Comparison of ENCODE assay signal across 11 cellular contexts in the genomic region with DNA sequence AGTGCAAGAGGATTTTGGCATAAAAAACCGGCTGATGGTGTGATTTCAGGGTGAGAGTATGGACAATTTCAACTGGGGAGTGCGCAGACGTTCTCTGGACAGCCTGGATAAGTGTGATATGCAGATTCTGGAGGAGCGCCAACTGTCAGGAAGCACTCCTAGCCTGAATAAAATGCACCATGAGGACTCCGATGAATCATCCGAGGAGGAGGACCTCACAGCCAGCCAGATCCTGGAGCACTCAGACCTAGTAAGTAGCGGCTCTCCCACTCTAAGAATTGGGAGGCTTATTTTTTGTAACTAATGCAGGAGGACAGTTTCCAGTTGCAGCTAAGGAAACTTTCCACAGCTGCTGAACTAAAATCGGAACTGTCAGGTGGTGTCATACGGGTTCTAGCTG. TPM values are rescaled to one million over a fixed set of nuclear protein-coding genes. Genes with fewer than 3 reads are reported as not detected.
DNase-seq lines count a peak whose midpoint lies in the region; ATAC-seq and TF ChIP-seq lines count a peak whose summit lies in the region.
"Had no signal": no experiment of that assay in that cellular context is flagged by ENCODE, and none has a peak within 500 bp of the region (broad histone marks: within the 10 kb centered on the region; RNA-seq: fewer than 3 reads in every experiment).

No MANE protein-coding gene starts in this region.

- H3K9me3 ChIP-seq in PC-3 (ENCODE audit: low read length) (no peaks in the 10 kb centered on the region), esophagus squamous epithelium (no peaks in the 10 kb centered on the region)
- H3K9me3 ChIP-seq: BLaER1 had no signal

- 25 to 32% methylated on average over 9 of the region's 9 CpGs for WGBS in esophagus squamous epithelium, 2 donors

- intact Hi-C loops in PC-3 (cut with micrococcal nuclease), result no loop called here
- intact Hi-C loops in esophagus squamous epithelium (cut with DNase I), result no loop called here
- intact Hi-C loops in activated CD4-positive, alpha-beta T cell treated with anti-CD3 and anti-CD28 coated beads for 36 hours (cut with DNase I, micrococcal nuclease), result no loop called here

- H3K9me3 Mint-ChIP-seq in mesothelial cell of epicardium, result no peaks in the 10 kb centered on the region
- no peaks in the 10 kb centered on the region for H3K9me3 Mint-ChIP-seq in activated CD4-positive, alpha-beta T cell treated with anti-CD3 and anti-CD28 coated beads for 36 hours (ENCODE audit: low read depth)
- H3K9me3 Mint-ChIP-seq: activated naive CD8-positive, alpha-beta T cell treated with anti-CD3 and anti-CD28 coated beads, Interleukin-2, amount 10 ng/mL, durations not matched to agents 7 days and 5 days had no signal

- H3K4me3 Mint-ChIP-seq in mesothelial cell of epicardium, result no peak overlapping the region
- H3K4me3 Mint-ChIP-seq in activated CD4-positive, alpha-beta T cell treated with anti-CD3 and anti-CD28 coated beads for 36 hours, result no peak overlapping the region
- H3K4me3 Mint-ChIP-seq: activated naive CD8-positive, alpha-beta T cell treated with anti-CD3 and anti-CD28 coated beads, Interleukin-2, amount 10 ng/mL, durations not matched to agents 7 days and 5 days had no signal

- no TSS peak for BruUV-seq in PC-3 (replicated peaks; lab: Mats Ljungman, UMichigan)

- H3K4me2 ChIP-seq in PC-3 (ENCODE audit: low read length), result no peak overlapping the region
- H3K4me2 ChIP-seq: BLaER1 had no signal

- no peaks in the 10 kb centered on the region for H3K27me3 ChIP-seq in PC-3 (ENCODE audit: low read length)
- no peaks in the 10 kb centered on the region for H3K27me3 ChIP-seq in esophagus squamous epithelium
- H3K27me3 ChIP-seq: BLaER1 had no signal

- H3K9me2 ChIP-seq in PC-3 (replicated peaks; ENCODE audit: low read length), result no peaks in the 10 kb centered on the region

- peak overlapping the region; percentile 57 for H3K27ac Mint-ChIP-seq in mesothelial cell of epicardium
- H3K27ac Mint-ChIP-seq in activated CD4-positive, alpha-beta T cell treated with anti-CD3 and anti-CD28 coated beads for 36 hours, result no peak overlapping the region
- H3K27ac Mint-ChIP-seq: activated naive CD8-positive, alpha-beta T cell treated with anti-CD3 and anti-CD28 coated beads, Interleukin-2, amount 10 ng/mL, durations not matched to agents 7 days and 5 days had no signal

- H3K4me1 Mint-ChIP-seq in mesothelial cell of epicardium, result peaks cover 35% of the 10 kb centered on the region
- no peaks in the 10 kb centered on the region for H3K4me1 Mint-ChIP-seq in activated CD4-positive, alpha-beta T cell treated with anti-CD3 and anti-CD28 coated beads for 36 hours
- H3K4me1 Mint-ChIP-seq: activated naive CD8-positive, alpha-beta T cell treated with anti-CD3 and anti-CD28 coated beads, Interleukin-2, amount 10 ng/mL, durations not matched to agents 7 days and 5 days had no signal

- H3K9ac ChIP-seq in PC-3 (ENCODE audit: low read length), result no peak overlapping the region
- H3K9ac ChIP-seq: BLaER1 had no signal

- H3K36me3 ChIP-seq in PC-3 (ENCODE audit: low read depth, low read length) (no peaks in the 10 kb centered on the region), esophagus squamous epithelium (peaks cover 0 to 14% (median 0%) of the 10 kb centered on the region in 3 donors)
- H3K36me3 ChIP-seq: BLaER1 had no signal

- H3K4me3 ChIP-seq in PC-3 (ENCODE audit: low read length) (no peak overlapping the region), esophagus squamous epithelium (no peak overlapping the region)
- H3K4me3 ChIP-seq: BLaER1 had no signal

- no peaks in the 10 kb centered on the region for H3K79me2 ChIP-seq in PC-3 (ENCODE audit: low read length)

- ATAC-seq in PC-3 (peak; percentile 74), HG03097 (IDR thresholded peaks at IDR 0.05; ENCODE audit: low FRiP score, unreplicated experiment) (no peak), HG02884 (IDR thresholded peaks at IDR 0.05; ENCODE audit: unreplicated experiment) (no peak), GM19395 (IDR thresholded peaks at IDR 0.05; ENCODE audit: unreplicated experiment) (no peak)
- ATAC-seq in activated CD4-positive, alpha-beta T cell treated with anti-CD3 and anti-CD28 coated beads for 36 hours, result no peak

- CTCF ChIA-PET in PC-3 (lab: Charles Lee), result no interaction called here
- CTCF ChIA-PET in activated CD4-positive, alpha-beta T cell treated with anti-CD3 and anti-CD28 coated beads for 36 hours (lab: Charles Lee), result interaction anchor here (0.8 to 0.9 kb wide), 3 partner anchors 28 to 61 kb away, joined by 3 read pairs; no protein-coding TSS in a partner anchor

- TF ChIP-seq CTCF in PC-3 (conservative IDR thresholded peaks at IDR 0.05; ENCODE audit: low read depth, low read length) (no peak), esophagus squamous epithelium (IDR thresholded peaks at IDR 0.05) (no peak), mesothelial cell of epicardium (IDR thresholded peaks at IDR 0.05; ENCODE audit: unreplicated experiment) (no peak)

- H4K20me1 ChIP-seq in PC-3 (ENCODE audit: low read length), result no peaks in the 10 kb centered on the region
- H4K20me1 ChIP-seq: BLaER1 had no signal

- POLR2A ChIA-PET in PC-3 (lab: Charles Lee; ENCODE audit: unreplicated experiment), result no interaction called here
- POLR2A ChIA-PET in activated CD4-positive, alpha-beta T cell treated with anti-CD3 and anti-CD28 coated beads for 36 hours (lab: Charles Lee), result no interaction called here

- no peak for TF ChIP-seq POLR2A in esophagus squamous epithelium (IDR thresholded peaks at IDR 0.05)

- H3K27ac ChIP-seq in PC-3 (ENCODE audit: low read length) (no peak overlapping the region), esophagus squamous epithelium (peak overlapping the region in 3 of 4 donors; percentile 29 to 62 (median 53))
- H3K27ac ChIP-seq: BLaER1 had no signal

- H2AFZ ChIP-seq in PC-3 (ENCODE audit: low read length), result no peak overlapping the region

- H3K4me1 ChIP-seq in PC-3 (ENCODE audit: insufficient read depth, low read length), result peaks cover 14% of the 10 kb centered on the region
- peaks cover 0 to 33% (median 8%) of the 10 kb centered on the region in 3 donors for H3K4me1 ChIP-seq in esophagus squamous epithelium
- H3K4me1 ChIP-seq: BLaER1 had no signal

- H3K36me3 Mint-ChIP-seq in mesothelial cell of epicardium, result peaks cover 12% of the 10 kb centered on the region
- H3K36me3 Mint-ChIP-seq in activated CD4-positive, alpha-beta T cell treated with anti-CD3 and anti-CD28 coated beads for 36 hours (ENCODE audit: low read depth), result no peaks in the 10 kb centered on the region
- H3K36me3 Mint-ChIP-seq: activated naive CD8-positive, alpha-beta T cell treated with anti-CD3 and anti-CD28 coated beads, Interleukin-2, amount 10 ng/mL, durations not matched to agents 7 days and 5 days had no signal

- DNase-seq in A172 (ENCODE audit: low spot score) (peak; percentile 76), PC-3 (peak; percentile 57), esophagus squamous epithelium (lab: John Stamatoyannopoulos, UW) (no peak), mesothelial cell of epicardium (ENCODE audit: low spot score in 2 of 2, unreplicated experiment in 2 of 2) (peak in 1 of 2 experiments; percentile 50)
- no peak for DNase-seq in activated CD4-positive, alpha-beta T cell treated with anti-CD3 and anti-CD28 coated beads for 36 hours
- DNase-seq: activated naive CD8-positive, alpha-beta T cell treated with anti-CD3 and anti-CD28 coated beads, Interleukin-2, amount 10 ng/mL, durations not matched to agents 7 days and 5 days; stimulated activated CD4-positive, alpha-beta T cell treated with anti-CD3 and anti-CD28 coated beads, Interleukin-2, amount 100 ng/mL, for 48 hours had no signal

- no peaks in the 10 kb centered on the region for H3K27me3 Mint-ChIP-seq in mesothelial cell of epicardium (ENCODE audit: low read depth)
- no peaks in the 10 kb centered on the region for H3K27me3 Mint-ChIP-seq in activated CD4-positive, alpha-beta T cell treated with anti-CD3 and anti-CD28 coated beads for 36 hours

- no peaks in the 10 kb centered on the region for H3F3A ChIP-seq in PC-3 (ENCODE audit: low read length, unreplicated experiment)

RNA-seq across cellular contexts. Expression of gene ZAR1L, which starts 53.6 kb away (rescaled TPM):
- total RNA-seq in A172 (2014; rRNA removed; shearing (Covaris generic)), result not detected in 2 replicates
- not detected in 2 replicates for total RNA-seq in PC-3 (2014; rRNA removed)
- total RNA-seq in esophagus squamous epithelium, result not detected
- total RNA-seq in mesothelial cell of epicardium, result 0.16 TPM in 1 of 3 replicates, not detected in the others
- total RNA-seq in activated CD4-positive, alpha-beta T cell treated with anti-CD3 and anti-CD28 coated beads for 36 hours, result not detected
- total RNA-seq: activated naive CD8-positive, alpha-beta T cell treated with anti-CD3 and anti-CD28 coated beads, Interleukin-2, amount 10 ng/mL, durations not matched to agents 7 days and 5 days had no signal

RNA-seq across cellular contexts. Expression of gene BRCA2, which starts 53.7 kb away (rescaled TPM):
- total RNA-seq in A172 (2014; rRNA removed; shearing (Covaris generic)), result 9.7 and 13.0 TPM in 2 replicates
- 9.1 and 16.8 TPM in 2 replicates for total RNA-seq in PC-3 (2014; rRNA removed)
- total RNA-seq in esophagus squamous epithelium, result 1 to 10 TPM; 2.1 to 6.1 (median 4.1) TPM
- total RNA-seq in mesothelial cell of epicardium, result 6.5 to 10.3 TPM (median 8.1 TPM) in 3 replicates
- total RNA-seq in activated CD4-positive, alpha-beta T cell treated with anti-CD3 and anti-CD28 coated beads for 36 hours, result 10 to 100 TPM; 34.1 to 49.0 TPM

Comparison
In these comparisons a context has a peak if more than half of its experiments do, and no peak if none do; other contexts are left out.
1. DNase-seq: peak in A172 (single experiment) and PC-3 (single experiment); none in esophagus squamous epithelium (single experiment) and activated CD4-positive, alpha-beta T cell treated with anti-CD3 and anti-CD28 coated beads for 36 hours (single experiment).